In the genomic region with DNA sequence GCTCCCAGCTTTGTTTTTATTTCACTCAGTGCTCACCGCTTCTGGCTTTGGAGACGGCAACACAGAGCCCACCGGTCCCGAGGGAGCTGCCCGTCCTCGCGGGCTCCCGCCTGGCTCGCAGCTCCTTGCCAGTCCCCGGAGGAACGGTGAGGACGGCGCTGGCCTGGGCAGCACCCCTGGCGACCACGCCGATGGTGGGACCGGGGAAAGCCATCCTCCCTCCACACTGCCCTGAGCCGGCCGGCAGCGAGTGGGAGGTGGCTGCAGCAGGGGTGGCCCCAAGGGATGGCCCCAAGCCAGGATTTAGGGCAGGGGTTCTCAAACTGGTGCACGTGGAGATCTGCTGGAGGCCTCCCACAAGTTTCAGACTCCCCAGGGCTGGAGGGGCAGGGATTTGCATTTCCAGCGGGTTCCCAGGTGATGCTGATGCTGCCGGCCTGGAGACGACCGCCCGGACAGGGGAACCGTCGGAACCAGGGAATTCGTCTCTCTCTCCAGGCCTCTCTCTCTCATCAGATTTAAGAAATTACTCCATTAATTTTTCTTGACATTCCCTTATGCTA, we compare ENCODE assay signal across 31 cellular contexts.
"Had no signal": no experiment of that assay in that cellular context is flagged by ENCODE, and none has a peak within 500 bp of the region (broad histone marks: within the 10 kb centered on the region; RNA-seq: fewer than 3 reads in every experiment).

No MANE protein-coding gene starts in this region.

- H3K27ac ChIP-seq: adrenal gland, body of pancreas, coronary artery, dorsolateral prefrontal cortex had no signal

- H3K4me1 ChIP-seq: adrenal gland, body of pancreas had no signal

- H3K36me3 Mint-ChIP-seq: activated CD4-positive, alpha-beta memory T cell treated with anti-CD3 and anti-CD28 coated beads for 36 hours; activated CD8-positive, alpha-beta memory T cell treated with anti-CD3 and anti-CD28 coated beads, Interleukin-2, amount 10 ng/mL, durations not matched to agents 7 days and 5 days; activated naive CD4-positive, alpha-beta T cell treated with anti-CD3 and anti-CD28 coated beads, Interleukin-2, amount 50 U/mL, for 24 hours; activated naive CD8-positive, alpha-beta T cell treated with anti-CD3 and anti-CD28 coated beads for 36 hours had no signal

- FAIRE-seq: frontal cortex had no signal

- H3K27me3 ChIP-seq: adrenal gland, body of pancreas had no signal

- H3K9me3 ChIP-seq: adrenal gland, body of pancreas had no signal

- H3K9me3 Mint-ChIP-seq: activated CD4-positive, alpha-beta memory T cell treated with anti-CD3 and anti-CD28 coated beads for 36 hours; activated CD4-positive, alpha-beta T cell treated with anti-CD3 and anti-CD28 coated beads, Interleukin-2, amount 10 ng/mL, durations not matched to agents 24 days and 14 days; activated naive CD4-positive, alpha-beta T cell treated with anti-CD3 and anti-CD28 coated beads for 36 hours; activated naive CD4-positive, alpha-beta T cell treated with anti-CD3 and anti-CD28 coated beads, Interleukin-2, amount 50 U/mL, for 24 hours; activated naive CD8-positive, alpha-beta T cell treated with anti-CD3 and anti-CD28 coated beads for 36 hours; activated naive CD8-positive, alpha-beta T cell treated with anti-CD3 and anti-CD28 coated beads, Interleukin-2, amount 50 U/mL, for 24 hours; activated T-helper 1 cell treated with anti-CD3 and anti-CD28 coated beads, Interleukin-12 subunit alpha, Interleukin-12 subunit beta, Interleukin-2, Interleukin-4 antibody, amounts not matched to agents 30 ng/mL and 10 ng/mL and 1 ng/mL, durations not matched to agents 14 hours and 24 hours and 36 hours; activated T-helper 2 cell treated with anti-CD3 and anti-CD28 coated beads, Interferon-gamma antibody, Interleukin-2, Interleukin-4, amounts not matched to agents 10 μg/mL and 5 μg/mL and 100 μg/mL, durations not matched to agents 14 hours and 24 hours and 36 hours; dendritic cell treated with granulocyte-macrophage colony-stimulating factor and Interleukin-4, amounts not matched to agents 40 ng/mL and 50 ng/mL, for 4 days; endodermal cell had no signal

- H3K27ac Mint-ChIP-seq: activated CD4-positive, alpha-beta memory T cell treated with anti-CD3 and anti-CD28 coated beads for 36 hours; activated CD4-positive, alpha-beta T cell treated with anti-CD3 and anti-CD28 coated beads for 36 hours; activated CD4-positive, alpha-beta T cell treated with anti-CD3 and anti-CD28 coated beads, Interleukin-2, amount 10 ng/mL, durations not matched to agents 24 days and 14 days; activated CD8-positive, alpha-beta memory T cell treated with anti-CD3 and anti-CD28 coated beads, Interleukin-2, amount 10 ng/mL, durations not matched to agents 7 days and 5 days; activated CD8-positive, alpha-beta T cell treated with anti-CD3 and anti-CD28 coated beads, Interleukin-2, amount 10 ng/mL, durations not matched to agents 7 days and 5 days; activated naive CD4-positive, alpha-beta T cell treated with anti-CD3 and anti-CD28 coated beads for 36 hours; activated naive CD4-positive, alpha-beta T cell treated with anti-CD3 and anti-CD28 coated beads, Interleukin-2, amount 50 U/mL, for 24 hours; activated naive CD8-positive, alpha-beta T cell treated with anti-CD3 and anti-CD28 coated beads for 36 hours; activated naive CD8-positive, alpha-beta T cell treated with anti-CD3 and anti-CD28 coated beads, Interleukin-2, amount 50 U/mL, for 24 hours; activated T-helper 1 cell treated with anti-CD3 and anti-CD28 coated beads, Interleukin-12 subunit alpha, Interleukin-12 subunit beta, Interleukin-2, Interleukin-4 antibody, amounts not matched to agents 30 ng/mL and 10 ng/mL and 1 ng/mL, durations not matched to agents 14 hours and 24 hours and 36 hours; activated T-helper 2 cell treated with anti-CD3 and anti-CD28 coated beads, Interferon-gamma antibody, Interleukin-2, Interleukin-4, amounts not matched to agents 10 μg/mL and 5 μg/mL and 100 μg/mL, durations not matched to agents 14 hours and 24 hours and 36 hours; dendritic cell treated with granulocyte-macrophage colony-stimulating factor and Interleukin-4, amounts not matched to agents 40 ng/mL and 50 ng/mL, for 4 days; endodermal cell had no signal

- DNase-seq: activated CD4-positive, alpha-beta memory T cell treated with anti-CD3 and anti-CD28 coated beads for 36 hours; activated CD4-positive, alpha-beta T cell treated with anti-CD3 and anti-CD28 coated beads for 36 hours; activated CD4-positive, alpha-beta T cell treated with anti-CD3 and anti-CD28 coated beads, Interleukin-2, amount 10 ng/mL, durations not matched to agents 24 days and 14 days; activated CD4-positive, CD25-positive, alpha-beta regulatory T cell; activated CD4-positive, CD25-positive, alpha-beta regulatory T cell treated with anti-CD3 and anti-CD28 coated beads, Interleukin-2, amount 50 U/mL, for 72 hours; activated CD8-positive, alpha-beta memory T cell treated with anti-CD3 and anti-CD28 coated beads, Interleukin-2, amount 10 ng/mL, durations not matched to agents 7 days and 5 days; activated CD8-positive, alpha-beta memory T cell treated with anti-CD3 and anti-CD28 coated beads, Interleukin-2, amount 50 U/mL, for 4 hours; activated CD8-positive, alpha-beta T cell treated with anti-CD3 and anti-CD28 coated beads, Interleukin-2, amount 10 ng/mL, durations not matched to agents 7 days and 5 days; activated effector memory CD4-positive, alpha-beta T cell treated with anti-CD3 and anti-CD28 coated beads, Interleukin-2, amount 50 U/mL, for 16 hours; activated naive CD4-positive, alpha-beta T cell treated with anti-CD3 and anti-CD28 coated beads for 36 hours; activated naive CD8-positive, alpha-beta T cell treated with anti-CD3 and anti-CD28 coated beads for 36 hours; activated naive CD8-positive, alpha-beta T cell treated with anti-CD3 and anti-CD28 coated beads, Interleukin-2, amount 50 U/mL, for 24 hours; activated T-cell treated with anti-CD3 and anti-CD28 coated beads, Interleukin-2, amount 50 U/mL, for 1 hour; activated T-cell treated with anti-CD3 and anti-CD28 coated beads, Interleukin-2, amount 50 U/mL, for 48 hours; adrenal gland; amygdala; body of pancreas; central memory CD4-positive, alpha-beta T cell; cerebellar nuclear complex; dorsolateral prefrontal cortex; effector memory CD4-positive, alpha-beta T cell; endodermal cell; foreskin fibroblast; T-helper 2 cell had no signal

- H3K4me3 Mint-ChIP-seq: activated CD4-positive, alpha-beta memory T cell treated with anti-CD3 and anti-CD28 coated beads for 36 hours; activated CD4-positive, alpha-beta T cell treated with anti-CD3 and anti-CD28 coated beads for 36 hours; activated CD4-positive, alpha-beta T cell treated with anti-CD3 and anti-CD28 coated beads, Interleukin-2, amount 10 ng/mL, durations not matched to agents 24 days and 14 days; activated CD8-positive, alpha-beta memory T cell treated with anti-CD3 and anti-CD28 coated beads, Interleukin-2, amount 10 ng/mL, durations not matched to agents 7 days and 5 days; activated CD8-positive, alpha-beta T cell treated with anti-CD3 and anti-CD28 coated beads, Interleukin-2, amount 10 ng/mL, durations not matched to agents 7 days and 5 days; activated naive CD4-positive, alpha-beta T cell treated with anti-CD3 and anti-CD28 coated beads for 36 hours; activated naive CD4-positive, alpha-beta T cell treated with anti-CD3 and anti-CD28 coated beads, Interleukin-2, amount 50 U/mL, for 24 hours; activated naive CD8-positive, alpha-beta T cell treated with anti-CD3 and anti-CD28 coated beads for 36 hours; activated naive CD8-positive, alpha-beta T cell treated with anti-CD3 and anti-CD28 coated beads, Interleukin-2, amount 50 U/mL, for 24 hours; activated T-helper 1 cell treated with anti-CD3 and anti-CD28 coated beads, Interleukin-12 subunit alpha, Interleukin-12 subunit beta, Interleukin-2, Interleukin-4 antibody, amounts not matched to agents 30 ng/mL and 10 ng/mL and 1 ng/mL, durations not matched to agents 14 hours and 24 hours and 36 hours; dendritic cell treated with granulocyte-macrophage colony-stimulating factor and Interleukin-4, amounts not matched to agents 40 ng/mL and 50 ng/mL, for 4 days; endodermal cell had no signal

- H3K4me3 ChIP-seq: adrenal gland, body of pancreas, coronary artery, dorsolateral prefrontal cortex had no signal

- ATAC-seq: activated CD4-positive, alpha-beta T cell treated with anti-CD3 and anti-CD28 coated beads for 36 hours; activated CD8-positive, alpha-beta memory T cell treated with anti-CD3 and anti-CD28 coated beads, Interleukin-2, amount 10 ng/mL, durations not matched to agents 7 days and 5 days; activated CD8-positive, alpha-beta T cell treated with anti-CD3 and anti-CD28 coated beads, Interleukin-2, amount 10 ng/mL, durations not matched to agents 7 days and 5 days; activated naive CD8-positive, alpha-beta T cell treated with anti-CD3 and anti-CD28 coated beads, Interleukin-2, amount 50 U/mL, for 24 hours; body of pancreas; esophagus mucosa had no signal

- H3K27me3 Mint-ChIP-seq: activated CD8-positive, alpha-beta memory T cell treated with anti-CD3 and anti-CD28 coated beads, Interleukin-2, amount 10 ng/mL, durations not matched to agents 7 days and 5 days; activated naive CD4-positive, alpha-beta T cell treated with anti-CD3 and anti-CD28 coated beads, Interleukin-2, amount 50 U/mL, for 24 hours; dendritic cell treated with granulocyte-macrophage colony-stimulating factor and Interleukin-4, amounts not matched to agents 40 ng/mL and 50 ng/mL, for 4 days had no signal

- H3K4me1 Mint-ChIP-seq: activated CD4-positive, alpha-beta T cell treated with anti-CD3 and anti-CD28 coated beads for 36 hours; activated CD4-positive, alpha-beta T cell treated with anti-CD3 and anti-CD28 coated beads, Interleukin-2, amount 10 ng/mL, durations not matched to agents 24 days and 14 days; activated CD8-positive, alpha-beta memory T cell treated with anti-CD3 and anti-CD28 coated beads, Interleukin-2, amount 10 ng/mL, durations not matched to agents 7 days and 5 days; activated naive CD4-positive, alpha-beta T cell treated with anti-CD3 and anti-CD28 coated beads, Interleukin-2, amount 50 U/mL, for 24 hours; activated naive CD8-positive, alpha-beta T cell treated with anti-CD3 and anti-CD28 coated beads for 36 hours; activated naive CD8-positive, alpha-beta T cell treated with anti-CD3 and anti-CD28 coated beads, Interleukin-2, amount 50 U/mL, for 24 hours; endodermal cell had no signal

- H3K36me3 ChIP-seq: adrenal gland had no signal
